ENCODE assay signal across 15 cellular contexts in genomic region chr12:56124133-56124532, GRCh38. TPM values are rescaled to one million over a fixed set of nuclear protein-coding genes. Genes with fewer than 3 reads are reported as not detected.
DNase-seq lines count a peak whose midpoint lies in the region; ATAC-seq and TF ChIP-seq lines count a peak whose summit lies in the region.
"Had no signal": no experiment of that assay in that cellular context is flagged by ENCODE, and none has a peak within 500 bp of the region (broad histone marks: within the 10 kb centered on the region; RNA-seq: fewer than 3 reads in every experiment).

No MANE protein-coding gene starts in this region.

- peak overlapping the region; percentile 76 for H3K27ac ChIP-seq in SK-N-MC
- H3K27ac ChIP-seq in endodermal cell (ENCODE audit: low read depth, low read length): no peak overlapping the region
- H3K27ac ChIP-seq in gastrocnemius medialis: peak overlapping the region; percentile 93 to 99 (median 98)
- H3K27ac ChIP-seq in neural progenitor cell: no peak overlapping the region
- H3K27ac ChIP-seq in colonic mucosa: no peak overlapping the region
- H3K27ac ChIP-seq: foreskin keratinocyte had no signal

- H3K4me3 ChIP-seq in SK-N-MC (no peak overlapping the region), endodermal cell (ENCODE audit: low read length) (no peak overlapping the region), gastrocnemius medialis (no peak overlapping the region), neural progenitor cell (no peak overlapping the region), colonic mucosa (no peak overlapping the region)

- H3K4me1 ChIP-seq in endodermal cell (ENCODE audit: control insufficient read depth, insufficient read depth, low read length) (peaks cover 6% of the 10 kb centered on the region), gastrocnemius medialis (peaks cover 70 to 78% of the 10 kb centered on the region in 2 donors), neural progenitor cell (peaks cover 18% of the 10 kb centered on the region), colonic mucosa (peaks cover 10% of the 10 kb centered on the region)

- no peaks in the 10 kb centered on the region for H3K27me3 Mint-ChIP-seq in T-helper 1 cell treated with Interleukin-12 subunit alpha and Interleukin-12 subunit beta and Interleukin-4 antibody, amounts not matched to agents 30 μg/mL and 1 μg/mL, for 36 hours (ENCODE audit: low read depth)
- H3K27me3 Mint-ChIP-seq in endodermal cell (ENCODE audit: insufficient read depth) (no peaks in the 10 kb centered on the region), neural progenitor cell (ENCODE audit: insufficient read depth, low read depth) (peaks cover 10% of the 10 kb centered on the region)

- no peak for TF ChIP-seq POLR2A in gastrocnemius medialis (IDR thresholded peaks at IDR 0.05)

- WGBS in endodermal cell (ENCODE audit: insufficient coverage in 1 of 2, insufficient read length in 1 of 2), 2 experiments: 91 to 95% methylated on average over 4 of the region's 4 CpGs

- in situ Hi-C loops in gastrocnemius medialis (cut with MboI; ENCODE audit: low sequenced_read_pairs in 4 of 4): loop anchor here in 2 of 4 donors (10.0 kb wide), 1 partner anchor 61 kb away; the partner anchor contains the start of gene SMARCC2 (in 2 of the 2)

- H3K9me3 ChIP-seq in SK-N-MC (ENCODE audit: low read depth, low read length) (no peaks in the 10 kb centered on the region), endodermal cell (ENCODE audit: control insufficient read depth, low read length) (no peaks in the 10 kb centered on the region), gastrocnemius medialis (no peaks in the 10 kb centered on the region), neural progenitor cell (ENCODE audit: low read depth) (no peaks in the 10 kb centered on the region), colonic mucosa (no peaks in the 10 kb centered on the region)

- H2AFZ ChIP-seq in neural progenitor cell (replicated peaks): no peak overlapping the region

- H3K36me3 ChIP-seq in SK-N-MC (ENCODE audit: insufficient read depth, low read length) (peaks cover 19% of the 10 kb centered on the region; the same call in 1 of the 2 replicates), endodermal cell (ENCODE audit: control insufficient read depth, insufficient read depth, low read length) (peaks cover 13% of the 10 kb centered on the region), gastrocnemius medialis (peaks cover 0 to 14% of the 10 kb centered on the region in 2 donors), neural progenitor cell (no peaks in the 10 kb centered on the region), colonic mucosa (no peaks in the 10 kb centered on the region)

- peaks cover 14% of the 10 kb centered on the region for H3K79me2 ChIP-seq in neural progenitor cell (ENCODE audit: low read depth)

- peaks cover 4% of the 10 kb centered on the region for H3K36me3 Mint-ChIP-seq in T-helper 1 cell treated with Interleukin-12 subunit alpha and Interleukin-12 subunit beta and Interleukin-4 antibody, amounts not matched to agents 30 μg/mL and 1 μg/mL, for 36 hours (ENCODE audit: low read depth)
- peaks cover 15% of the 10 kb centered on the region for H3K36me3 Mint-ChIP-seq in endodermal cell (ENCODE audit: low read depth)
- peaks cover 8% of the 10 kb centered on the region for H3K36me3 Mint-ChIP-seq in neural progenitor cell
- H3K36me3 Mint-ChIP-seq: immature natural killer cell had no signal

- peaks cover 38% of the 10 kb centered on the region for H3K4me1 Mint-ChIP-seq in T-helper 1 cell treated with Interleukin-12 subunit alpha and Interleukin-12 subunit beta and Interleukin-4 antibody, amounts not matched to agents 30 μg/mL and 1 μg/mL, for 36 hours (ENCODE audit: low read depth)
- peaks cover 28% of the 10 kb centered on the region for H3K4me1 Mint-ChIP-seq in endodermal cell
- peaks cover 32% of the 10 kb centered on the region for H3K4me1 Mint-ChIP-seq in neural progenitor cell

- H3K9me3 Mint-ChIP-seq in T-helper 1 cell treated with Interleukin-12 subunit alpha and Interleukin-12 subunit beta and Interleukin-4 antibody, amounts not matched to agents 30 μg/mL and 1 μg/mL, for 36 hours: no peaks in the 10 kb centered on the region
- H3K9me3 Mint-ChIP-seq in endodermal cell (no peaks in the 10 kb centered on the region), neural progenitor cell (no peaks in the 10 kb centered on the region)
- H3K9me3 Mint-ChIP-seq: immature natural killer cell had no signal

- no peak for TF ChIP-seq CTCF in endodermal cell (conservative IDR thresholded peaks at IDR 0.05)
- no peak for TF ChIP-seq CTCF in gastrocnemius medialis (IDR thresholded peaks at IDR 0.05 in 4 of 5, conservative IDR thresholded peaks at IDR 0.05 in 1 of 5)
- TF ChIP-seq CTCF in neural progenitor cell (IDR thresholded peaks at IDR 0.05): no peak
- no peak for TF ChIP-seq CTCF in colonic mucosa (IDR thresholded peaks at IDR 0.05)

- intact Hi-C loops in gastrocnemius medialis (cut with DNase I; ENCODE audit: low total_unique reads): no loop called here
- intact Hi-C loops in colonic mucosa (cut with DNase I): loop anchor here (2.0 kb wide), 1 partner anchor 65 kb away; the partner anchor contains the start of gene SMARCC2

- DNase-seq in T-helper 1 cell (no peak), SK-N-MC (ENCODE audit: low read depth, low spot score) (no peak), endodermal cell (no peak), gastrocnemius medialis (no peak), foreskin melanocyte (no peak), neural progenitor cell (ENCODE audit: low spot score) (no peak), colonic mucosa (no peak)
- DNase-seq: 8988T; activated effector memory CD4-positive, alpha-beta T cell treated with anti-CD3 and anti-CD28 coated beads, Interleukin-2, amount 50 U/mL, for 16 hours; Calu3; foreskin keratinocyte; immature natural killer cell; NCI-H2029 treated with DMSO at 0.1 percent for 48 hours; NCI-H69 had no signal

- no peak overlapping the region for H3K4me3 Mint-ChIP-seq in T-helper 1 cell treated with Interleukin-12 subunit alpha and Interleukin-12 subunit beta and Interleukin-4 antibody, amounts not matched to agents 30 μg/mL and 1 μg/mL, for 36 hours
- H3K4me3 Mint-ChIP-seq in endodermal cell (no peak overlapping the region), neural progenitor cell (no peak overlapping the region)

- peaks cover 46% of the 10 kb centered on the region for H3F3A ChIP-seq in neural progenitor cell (ENCODE audit: low read depth)

- H3K4me2 ChIP-seq in neural progenitor cell: no peak overlapping the region

- peaks cover 10% of the 10 kb centered on the region for H4K20me1 ChIP-seq in neural progenitor cell (ENCODE audit: low read depth)

- H3K9ac ChIP-seq in SK-N-MC (ENCODE audit: insufficient read length): peak overlapping the region; percentile 42
- no peak overlapping the region for H3K9ac ChIP-seq in endodermal cell (ENCODE audit: extremely low read depth, low read length, poor library complexity, severe bottlenecking)
- no peak overlapping the region for H3K9ac ChIP-seq in neural progenitor cell
- H3K9ac ChIP-seq in colonic mucosa (ENCODE audit: low read depth in 2 of 2, low read length in 2 of 2): no peak overlapping the region

- peak overlapping the region; percentile 38 for H3K27ac Mint-ChIP-seq in T-helper 1 cell treated with Interleukin-12 subunit alpha and Interleukin-12 subunit beta and Interleukin-4 antibody, amounts not matched to agents 30 μg/mL and 1 μg/mL, for 36 hours
- peak overlapping the region; percentile 87 for H3K27ac Mint-ChIP-seq in endodermal cell
- H3K27ac Mint-ChIP-seq in neural progenitor cell: no peak overlapping the region

- H3K27me3 ChIP-seq in endodermal cell (ENCODE audit: control insufficient read depth, insufficient read depth, low read length, poor library complexity, severe bottlenecking) (no peaks in the 10 kb centered on the region), gastrocnemius medialis (no peaks in the 10 kb centered on the region), neural progenitor cell (no peaks in the 10 kb centered on the region), colonic mucosa (no peaks in the 10 kb centered on the region)
- H3K27me3 ChIP-seq: foreskin keratinocyte had no signal

- ATAC-seq in gastrocnemius medialis: no peak
- ATAC-seq: foreskin keratinocyte had no signal

RNA-seq across cellular contexts. Expression of gene ESYT1, which starts 3.9 kb away (rescaled TPM):
- total RNA-seq in endodermal cell (100 to 1,000 TPM in 1 of 2 donors, 10 to 100 TPM in 1; 97.0 to 118 TPM), gastrocnemius medialis (10 to 100 TPM; 45.9 to 77.7 (median 62.1) TPM), neural progenitor cell (ENCODE audit: low replicate concordance) (75.3 and 146 TPM in 2 replicates), colonic mucosa (10 to 100 TPM; 63.9 to 72.8 TPM)
- polyA plus RNA-seq in endodermal cell (2013, experiment 1 of 2): 55.5 TPM
- polyA plus RNA-seq in endodermal cell (2013, experiment 2 of 2): 64.1 TPM

RNA-seq across cellular contexts. Expression of gene ZC3H10, which starts 6.1 kb away (rescaled TPM):
- 1 to 10 TPM; 7.9 to 9.1 TPM for total RNA-seq in endodermal cell
- polyA plus RNA-seq in endodermal cell (2013, experiment 1 of 2): 6.1 TPM
- 4.3 TPM for polyA plus RNA-seq in endodermal cell (2013, experiment 2 of 2)
- total RNA-seq in gastrocnemius medialis: 1 to 10 TPM; 3.1 to 9.1 (median 3.7) TPM
- total RNA-seq in neural progenitor cell (ENCODE audit: low replicate concordance): 10.3 and 10.8 TPM in 2 replicates
- total RNA-seq in colonic mucosa: 1 to 10 TPM; 3.5 to 6.1 TPM

RNA-seq across cellular contexts. Expression of gene RPL41, which starts 7.7 kb away (rescaled TPM):
- total RNA-seq in endodermal cell (1,000 to 10,000 TPM; 4,305 to 4,379 TPM), gastrocnemius medialis (1,000 to 10,000 TPM; 1,323 to 2,217 (median 1,977) TPM), neural progenitor cell (ENCODE audit: low replicate concordance) (3,372 and 3,805 TPM in 2 replicates), colonic mucosa (1,000 to 10,000 TPM; 3,248 to 3,669 TPM)
- 4,554 TPM for polyA plus RNA-seq in endodermal cell (2013, experiment 1 of 2)
- polyA plus RNA-seq in endodermal cell (2013, experiment 2 of 2): 4,086 TPM

RNA-seq across cellular contexts. Expression of gene PA2G4, which starts 19.8 kb away (rescaled TPM):
- total RNA-seq in endodermal cell (100 to 1,000 TPM; 128 to 161 TPM), gastrocnemius medialis (100 to 1,000 TPM; 109 to 204 (median 127) TPM), neural progenitor cell (ENCODE audit: low replicate concordance) (168 and 242 TPM in 2 replicates), colonic mucosa (100 to 1,000 TPM in 1 of 2 donors, 10 to 100 TPM in 1; 69.6 to 155 TPM)
- 155 TPM for polyA plus RNA-seq in endodermal cell (2013, experiment 1 of 2)
- polyA plus RNA-seq in endodermal cell (2013, experiment 2 of 2): 147 TPM

RNA-seq across cellular contexts. Expression of gene MYL6B, which starts 28.3 kb away (rescaled TPM):
- total RNA-seq in endodermal cell (100 to 1,000 TPM; 153 to 191 TPM), gastrocnemius medialis (100 to 1,000 TPM; 159 to 334 (median 198) TPM), neural progenitor cell (ENCODE audit: low replicate concordance) (131 and 198 TPM in 2 replicates), colonic mucosa (10 to 100 TPM; 18.6 to 19.1 TPM)
- 175 TPM for polyA plus RNA-seq in endodermal cell (2013, experiment 1 of 2)
- 170 TPM for polyA plus RNA-seq in endodermal cell (2013, experiment 2 of 2)

Comparison
In these comparisons a context has a peak if more than half of its experiments do, and no peak if none do; other contexts are left out.
1. H3K27ac ChIP-seq: peak in SK-N-MC (single experiment) and gastrocnemius medialis (4 of 4); none in endodermal cell (single experiment), neural progenitor cell (single experiment) and colonic mucosa (single experiment).